In genomic region chr17:57603978-57604377, GRCh38 we compare ENCODE assay signal across 8 cellular contexts.
DNase-seq lines count a peak whose midpoint lies in the region; ATAC-seq and TF ChIP-seq lines count a peak whose summit lies in the region.

No MANE protein-coding gene starts in this region.

- H3K27me3 ChIP-seq in spleen (replicated peaks in 1 of 7): no peaks in the 10 kb centered on the region

- peaks cover 50 to 98% (median 70%) of the 10 kb centered on the region in 6 donors for H3K4me1 ChIP-seq in spleen

- H3K4me3 Mint-ChIP-seq in T-helper 17 cell: peak overlapping the region; percentile 91
- peak overlapping the region; percentile 39 for H3K4me3 Mint-ChIP-seq in activated naive CD8-positive, alpha-beta T cell treated with anti-CD3 and anti-CD28 coated beads, Interleukin-2, amount 50 U/mL, for 24 hours

- peak overlapping the region; percentile 98 for H3K27ac Mint-ChIP-seq in T-helper 17 cell
- H3K27ac Mint-ChIP-seq in activated naive CD8-positive, alpha-beta T cell treated with anti-CD3 and anti-CD28 coated beads, Interleukin-2, amount 50 U/mL, for 24 hours: peak overlapping the region; percentile 93

- TF ChIP-seq POLR2A in spleen (IDR thresholded peaks at IDR 0.05): no peak

- no peaks in the 10 kb centered on the region for H3K36me3 Mint-ChIP-seq in T-helper 17 cell (ENCODE audit: low read depth)
- H3K36me3 Mint-ChIP-seq in activated naive CD8-positive, alpha-beta T cell treated with anti-CD3 and anti-CD28 coated beads, Interleukin-2, amount 50 U/mL, for 24 hours (ENCODE audit: low read depth): peaks cover 4% of the 10 kb centered on the region

- H3K9me3 ChIP-seq in T-helper 17 cell (ENCODE audit: control insufficient read depth, low read length, poor library complexity, severe bottlenecking) (no peaks in the 10 kb centered on the region), spleen (no peaks in the 10 kb centered on the region)

- peaks cover 66% of the 10 kb centered on the region for H3K4me1 Mint-ChIP-seq in T-helper 17 cell
- peaks cover 90% of the 10 kb centered on the region for H3K4me1 Mint-ChIP-seq in activated naive CD8-positive, alpha-beta T cell treated with anti-CD3 and anti-CD28 coated beads, Interleukin-2, amount 50 U/mL, for 24 hours

- H3K36me3 ChIP-seq in spleen: peaks cover 0 to 6% (median 0%) of the 10 kb centered on the region in 6 donors

- peak; percentile 68 for DNase-seq in GDM1 (lab: John Stamatoyannopoulos, UW)
- DNase-seq in T-helper 17 cell: peak in 2 of 3 donors; percentile 36 to 67
- DNase-seq in activated naive CD8-positive, alpha-beta T cell treated with anti-CD3 and anti-CD28 coated beads, Interleukin-2, amount 50 U/mL, for 24 hours: peak; percentile 74
- DNase-seq in spleen: peak; percentile 86
- DNase-seq in NK-92 (lab: John Stamatoyannopoulos, UW; ENCODE audit: unreplicated experiment): no peak
- no peak for DNase-seq in RKO (ENCODE audit: low spot score)

- no peaks in the 10 kb centered on the region for H3K9me3 Mint-ChIP-seq in activated naive CD8-positive, alpha-beta T cell treated with anti-CD3 and anti-CD28 coated beads, Interleukin-2, amount 50 U/mL, for 24 hours

- intact Hi-C loops in spleen (cut with DNase I; ENCODE audit: low total_unique reads): no loop called here

- WGBS in spleen, 5 donors: 25 to 45% (median 33%) methylated on average over 4 to 5 of the region's 5 CpGs

- ATAC-seq in HG03175 (IDR thresholded peaks at IDR 0.05; ENCODE audit: unreplicated experiment): peak; percentile 53
- peak; percentile 89 for ATAC-seq in T-helper 17 cell
- ATAC-seq in activated naive CD8-positive, alpha-beta T cell treated with anti-CD3 and anti-CD28 coated beads, Interleukin-2, amount 50 U/mL, for 24 hours: peak; percentile 61
- ATAC-seq in HG03280 (IDR thresholded peaks at IDR 0.05; ENCODE audit: unreplicated experiment): no peak

- no peak overlapping the region for H3K4me3 ChIP-seq in spleen

- no peak for TF ChIP-seq CTCF in spleen (IDR thresholded peaks at IDR 0.05 in 8 of 11, conservative IDR thresholded peaks at IDR 0.05 in 3 of 11)

- no peaks in the 10 kb centered on the region for H3K27me3 Mint-ChIP-seq in T-helper 17 cell
- no peaks in the 10 kb centered on the region for H3K27me3 Mint-ChIP-seq in activated naive CD8-positive, alpha-beta T cell treated with anti-CD3 and anti-CD28 coated beads, Interleukin-2, amount 50 U/mL, for 24 hours

- peak overlapping the region; percentile 35 to 84 (median 78) for H3K27ac ChIP-seq in spleen

Comparison
In these comparisons a context has a peak if more than half of its experiments do, and no peak if none do; other contexts are left out.
1. DNase-seq: peak in GDM1 (single experiment), T-helper 17 cell (2 of 3), activated naive CD8-positive, alpha-beta T cell treated with anti-CD3 and anti-CD28 coated beads, Interleukin-2, amount 50 U/mL, for 24 hours (single experiment) and spleen (single experiment); none in NK-92 (single experiment) and RKO (single experiment).